8 cellular contexts compared by ENCODE assay signal in the genomic region with DNA sequence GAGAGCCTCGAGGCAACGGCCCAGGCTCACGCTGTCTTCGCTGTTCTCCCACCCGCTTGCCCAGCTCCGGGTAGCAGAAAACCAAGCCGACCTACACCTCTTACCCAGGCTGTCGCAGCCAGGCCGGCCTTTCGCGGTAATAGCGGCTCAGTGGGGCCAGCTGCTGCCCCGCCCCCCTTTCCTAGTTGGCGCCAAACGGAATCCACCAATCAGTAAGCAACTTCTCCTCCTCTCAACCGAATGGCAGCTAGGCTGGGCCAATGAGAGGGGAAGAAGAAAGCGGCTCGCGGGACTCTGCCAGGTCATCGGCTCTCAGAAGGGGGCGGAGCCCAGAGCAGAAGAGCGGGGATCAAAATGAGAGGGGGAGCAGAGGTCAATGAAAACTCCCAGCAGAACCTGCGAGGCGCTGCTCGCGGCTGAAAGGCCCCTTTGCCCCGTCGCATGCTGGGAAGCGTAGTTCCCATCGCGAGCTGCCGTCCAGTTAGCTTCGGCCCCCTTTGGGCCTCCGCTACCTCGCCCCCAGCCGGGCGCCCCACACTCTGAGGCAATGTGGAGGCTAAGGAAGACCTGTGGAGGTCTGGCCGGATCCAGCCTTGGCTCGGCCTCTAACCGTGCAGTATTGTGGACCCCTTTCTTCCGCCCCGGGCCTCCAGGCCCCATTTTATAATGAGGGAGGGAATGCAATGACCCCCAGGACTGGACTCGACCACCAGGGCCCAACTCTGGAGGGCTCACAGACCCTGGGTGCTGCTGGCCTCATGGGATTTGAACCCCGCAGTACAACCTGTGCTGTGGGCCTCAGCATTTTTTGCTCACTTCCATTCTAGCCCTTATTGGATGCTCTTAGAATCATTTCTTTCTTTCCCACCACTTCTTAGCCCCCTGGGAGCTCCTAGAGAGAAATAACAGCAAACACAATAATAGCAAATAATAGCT. TPM values are rescaled to one million over a fixed set of nuclear protein-coding genes. Genes with fewer than 3 reads are reported as not detected.
DNase-seq lines count a peak whose midpoint lies in the region; ATAC-seq and TF ChIP-seq lines count a peak whose summit lies in the region.

TSS of gene CDC25A (minus strand) at position 152 of the 936 bp plus-strand sequence. CDS start 470 bp downstream, outside the sequence.

- H3K36me3 ChIP-seq in SU-DHL-6 (ENCODE audit: low read length), result peaks cover 20% of the 10 kb centered on the region; the same call in 1 of the 2 replicates
- H3K36me3 ChIP-seq in thyroid gland, result no peaks in the 10 kb centered on the region

- DNase-seq in NCI-H128 (lab: John Stamatoyannopoulos, UW; ENCODE audit: unreplicated experiment), result peak; percentile 91
- peak; percentile 87 for DNase-seq in activated naive CD8-positive, alpha-beta T cell treated with anti-CD3 and anti-CD28 coated beads, Interleukin-2, amount 10 ng/mL, durations not matched to agents 7 days and 5 days
- DNase-seq in head of caudate nucleus, result peak; percentile 93 to 99 (median 97)
- DNase-seq in osteocyte (ENCODE audit: extremely low spot score, unreplicated experiment), result peak; percentile 98
- peak; percentile 98 for DNase-seq in thyroid gland

- peaks cover 9 to 10% of the 10 kb centered on the region in 2 donors for H3K4me1 ChIP-seq in thyroid gland

- peaks cover 23% of the 10 kb centered on the region for H3K36me3 Mint-ChIP-seq in activated naive CD8-positive, alpha-beta T cell treated with anti-CD3 and anti-CD28 coated beads, Interleukin-2, amount 10 ng/mL, durations not matched to agents 7 days and 5 days
- H3K36me3 Mint-ChIP-seq in osteocyte (ENCODE audit: unreplicated experiment), result peaks cover 6% of the 10 kb centered on the region

- peak within 1 kb of the TSS; percentile 96 for H3K4me3 Mint-ChIP-seq in activated naive CD8-positive, alpha-beta T cell treated with anti-CD3 and anti-CD28 coated beads, Interleukin-2, amount 10 ng/mL, durations not matched to agents 7 days and 5 days
- peak within 1 kb of the TSS; percentile 85 for H3K4me3 Mint-ChIP-seq in osteocyte (ENCODE audit: unreplicated experiment)

- no peaks in the 10 kb centered on the region for H4K20me1 ChIP-seq in SU-DHL-6 (ENCODE audit: low read depth, low read length)

- H3K27ac Mint-ChIP-seq in activated naive CD8-positive, alpha-beta T cell treated with anti-CD3 and anti-CD28 coated beads, Interleukin-2, amount 10 ng/mL, durations not matched to agents 7 days and 5 days, result peak within 1 kb of the TSS; percentile 84
- H3K27ac Mint-ChIP-seq in osteocyte (ENCODE audit: unreplicated experiment), result peak within 1 kb of the TSS; percentile 83

- peak within 1 kb of the TSS; percentile 85 for H3K4me2 ChIP-seq in SU-DHL-6 (ENCODE audit: low read depth, low read length, poor library complexity, severe bottlenecking)

- H3K9me3 ChIP-seq in SU-DHL-6 (ENCODE audit: insufficient read depth, low read length) (no peaks in the 10 kb centered on the region), thyroid gland (no peaks in the 10 kb centered on the region)

- TF ChIP-seq CTCF in SU-DHL-6 (IDR thresholded peaks at IDR 0.05; ENCODE audit: insufficient read depth, low read length, poor library complexity, severe bottlenecking) (no peak), osteocyte (IDR thresholded peaks at IDR 0.05) (no peak), thyroid gland (IDR thresholded peaks at IDR 0.05) (no peak)

- intact Hi-C loops in head of caudate nucleus (cut with DNase I) (no loop called here), thyroid gland (cut with DNase I) (no loop called here)

- H3K4me3 ChIP-seq in SU-DHL-6 (ENCODE audit: insufficient read depth, low read length, poor library complexity, severe bottlenecking) (peak within 1 kb of the TSS; percentile 91), thyroid gland (replicated peaks in 1 of 3) (peak within 1 kb of the TSS; percentile 49 to 78 (median 58))

- H3K27me3 Mint-ChIP-seq in activated naive CD8-positive, alpha-beta T cell treated with anti-CD3 and anti-CD28 coated beads, Interleukin-2, amount 10 ng/mL, durations not matched to agents 7 days and 5 days, result peaks cover 4% of the 10 kb centered on the region
- H3K27me3 Mint-ChIP-seq in osteocyte (ENCODE audit: unreplicated experiment), result no peaks in the 10 kb centered on the region

- H3K4me1 Mint-ChIP-seq in activated naive CD8-positive, alpha-beta T cell treated with anti-CD3 and anti-CD28 coated beads, Interleukin-2, amount 10 ng/mL, durations not matched to agents 7 days and 5 days, result peaks cover 20% of the 10 kb centered on the region
- H3K4me1 Mint-ChIP-seq in osteocyte (ENCODE audit: unreplicated experiment), result peaks cover 16% of the 10 kb centered on the region

- H3K9me3 Mint-ChIP-seq in activated naive CD8-positive, alpha-beta T cell treated with anti-CD3 and anti-CD28 coated beads, Interleukin-2, amount 10 ng/mL, durations not matched to agents 7 days and 5 days, result no peaks in the 10 kb centered on the region
- H3K9me3 Mint-ChIP-seq in osteocyte (ENCODE audit: unreplicated experiment), result no peaks in the 10 kb centered on the region

- ATAC-seq in HG02678 (IDR thresholded peaks at IDR 0.05; ENCODE audit: unreplicated experiment), result peak; percentile 94
- peak; percentile 99 for ATAC-seq in activated naive CD8-positive, alpha-beta T cell treated with anti-CD3 and anti-CD28 coated beads, Interleukin-2, amount 10 ng/mL, durations not matched to agents 7 days and 5 days (ENCODE audit: low read depth)

- peak within 1 kb of the TSS; percentile 78 for H3K27ac ChIP-seq in SU-DHL-6 (ENCODE audit: low read depth, low read length)
- H3K27ac ChIP-seq in thyroid gland, result peak within 1 kb of the TSS in 2 of 3 donors; percentile 54 to 56

- H3K9ac ChIP-seq in SU-DHL-6 (ENCODE audit: low read length), result peak within 1 kb of the TSS; percentile 98

- peaks cover 7% of the 10 kb centered on the region; the same call in 1 of the 2 replicates for H3F3A ChIP-seq in SU-DHL-6 (ENCODE audit: insufficient read depth)

- H2AFZ ChIP-seq in SU-DHL-6 (ENCODE audit: low read depth, low read length, severe bottlenecking), result peak within 1 kb of the TSS; percentile 97

- H3K27me3 ChIP-seq in SU-DHL-6 (ENCODE audit: low read length) (no peaks in the 10 kb centered on the region), thyroid gland (no peaks in the 10 kb centered on the region)

- POLR2A ChIA-PET in activated naive CD8-positive, alpha-beta T cell treated with anti-CD3 and anti-CD28 coated beads, Interleukin-2, amount 10 ng/mL, durations not matched to agents 7 days and 5 days (lab: Charles Lee), result interaction anchor here (0.6 to 2.5 kb wide), 8 partner anchors 51 to 528 kb away, joined by 3 to 11 read pairs (median 4); partner anchors contain the start of genes IP6K2 and ZNF589

- TF ChIP-seq POLR2A in GM10847 (IDR thresholded peaks at IDR 0.05; ENCODE audit: extremely low read depth, insufficient read length) (peak; percentile 67), thyroid gland (IDR thresholded peaks at IDR 0.05) (peak in 1 of 2 donors; percentile 52)

- peaks cover 46% of the 10 kb centered on the region for H3K79me2 ChIP-seq in SU-DHL-6 (ENCODE audit: insufficient read depth, low read length)

- no peaks in the 10 kb centered on the region for H3K9me2 ChIP-seq in SU-DHL-6 (replicated peaks; ENCODE audit: insufficient read depth, low read length)

- 8 to 14% methylated on average over 29 to 34 of the region's 44 CpGs for WGBS in thyroid gland, 2 donors

RNA-seq across cellular contexts. Expression of gene CDC25A, which starts in this region (rescaled TPM):
- total RNA-seq in activated naive CD8-positive, alpha-beta T cell treated with anti-CD3 and anti-CD28 coated beads, Interleukin-2, amount 10 ng/mL, durations not matched to agents 7 days and 5 days, result 10 to 100 TPM; 14.7 to 19.0 TPM
- 3.5 and 3.8 TPM in 2 replicates for total RNA-seq in osteocyte
- 1 to 10 TPM in 3 of 4 donors, under 1 TPM in 1; 0.94 to 4.0 (median 3.7) TPM for total RNA-seq in thyroid gland

Comparison
In these comparisons a context has a peak if more than half of its experiments do, and no peak if none do; other contexts are left out.
1. Peak in every context shown above with its lines: DNase-seq, ATAC-seq, H3K4me3 ChIP-seq and H3K27ac ChIP-seq.